ENCODE assay signal across 10 cellular contexts in genomic region chr1:29121951-29122661, GRCh38.
DNase-seq lines count a peak whose midpoint lies in the region; ATAC-seq lines count a peak whose summit lies in the region.
"Had no signal": no experiment of that assay in that cellular context is flagged by ENCODE, and none has a peak within 500 bp of the region (broad histone marks: within the 10 kb centered on the region; RNA-seq: fewer than 3 reads in every experiment).

No MANE protein-coding gene starts in this region.

- no peaks in the 10 kb centered on the region for H3K9me3 Mint-ChIP-seq in stimulated activated effector memory CD8-positive, alpha-beta T cell treated with anti-CD3 and anti-CD28 coated beads, Interleukin-12 subunit alpha, Interleukin-12 subunit beta, amount 100 ng/mL, for 72 hours

- H3K9me3 ChIP-seq in adipocyte (ENCODE audit: control insufficient read depth, low read length) = no peaks in the 10 kb centered on the region
- no peaks in the 10 kb centered on the region for H3K9me3 ChIP-seq in iPS-15b (ENCODE audit: control insufficient read depth, insufficient read depth, low read length)
- H3K9me3 ChIP-seq: A549, SJSA1 had no signal

- H3K4me1 Mint-ChIP-seq in stimulated activated effector memory CD8-positive, alpha-beta T cell treated with anti-CD3 and anti-CD28 coated beads, Interleukin-12 subunit alpha, Interleukin-12 subunit beta, amount 100 ng/mL, for 72 hours = peaks cover 10% of the 10 kb centered on the region

- no peaks in the 10 kb centered on the region for H3K27me3 ChIP-seq in adipocyte (replicated peaks; ENCODE audit: control insufficient read depth, insufficient read depth, low read length)
- H3K27me3 ChIP-seq in iPS-15b (ENCODE audit: control insufficient read depth, insufficient read depth, low read length) = peaks cover 20% of the 10 kb centered on the region
- H3K27me3 ChIP-seq: SJSA1 had no signal

- no peak for ATAC-seq in stimulated activated effector memory CD8-positive, alpha-beta T cell treated with anti-CD3 and anti-CD28 coated beads, Interleukin-12 subunit alpha, Interleukin-12 subunit beta, amount 100 ng/mL, for 72 hours
- ATAC-seq in HG03159 (IDR thresholded peaks at IDR 0.05; ENCODE audit: unreplicated experiment) (no peak), HG02571 (IDR thresholded peaks at IDR 0.05; ENCODE audit: unreplicated experiment) (no peak)

- DNase-seq in NCI-H1105 treated with DMSO at 0.1 percent for 48 hours (lab: John Stamatoyannopoulos, UW) = peak; percentile 10
- no peak for DNase-seq in NCI-H1105 (lab: John Stamatoyannopoulos, UW)
- peak; percentile 67 for DNase-seq in adipocyte (ENCODE audit: low read depth)
- DNase-seq in stimulated activated effector memory CD8-positive, alpha-beta T cell treated with anti-CD3 and anti-CD28 coated beads, Interleukin-12 subunit alpha, Interleukin-12 subunit beta, amount 100 ng/mL, for 72 hours (ENCODE audit: low spot score in 2 of 2) = peak in 1 of 2 donors; percentile 18
- no peak for DNase-seq in NOMO-1 treated with DMSO at 0.1 percent for 48 hours (lab: John Stamatoyannopoulos, UW; ENCODE audit: unreplicated experiment)

- H3K4me1 ChIP-seq in adipocyte (ENCODE audit: control insufficient read depth, insufficient read depth, low read length) = peaks cover 27% of the 10 kb centered on the region
- H3K4me1 ChIP-seq in iPS-15b (ENCODE audit: control insufficient read depth, insufficient read depth, low read length) = no peaks in the 10 kb centered on the region
- H3K4me1 ChIP-seq: A549 had no signal

- peaks cover 27% of the 10 kb centered on the region for H3K36me3 Mint-ChIP-seq in stimulated activated effector memory CD8-positive, alpha-beta T cell treated with anti-CD3 and anti-CD28 coated beads, Interleukin-12 subunit alpha, Interleukin-12 subunit beta, amount 100 ng/mL, for 72 hours

- peak overlapping the region; percentile 98 for H3K9ac ChIP-seq in adipocyte (ENCODE audit: low read length)
- no peak overlapping the region for H3K9ac ChIP-seq in iPS-15b (ENCODE audit: low read depth, low read length)

- H3K27ac Mint-ChIP-seq in stimulated activated effector memory CD8-positive, alpha-beta T cell treated with anti-CD3 and anti-CD28 coated beads, Interleukin-12 subunit alpha, Interleukin-12 subunit beta, amount 100 ng/mL, for 72 hours = no peak overlapping the region

- peak overlapping the region; percentile 87 for H3K4me3 ChIP-seq in adipocyte (ENCODE audit: low read length)
- peak overlapping the region; percentile 75 for H3K4me3 ChIP-seq in iPS-15b (ENCODE audit: low read depth, low read length)
- H3K4me3 ChIP-seq: A549, SJSA1 had no signal

- peak overlapping the region; percentile 75 for H3K4me3 Mint-ChIP-seq in stimulated activated effector memory CD8-positive, alpha-beta T cell treated with anti-CD3 and anti-CD28 coated beads, Interleukin-12 subunit alpha, Interleukin-12 subunit beta, amount 100 ng/mL, for 72 hours

- H3K36me3 ChIP-seq in adipocyte (ENCODE audit: control insufficient read depth, insufficient read depth, low read length, severe bottlenecking) (no peaks in the 10 kb centered on the region), iPS-15b (ENCODE audit: control insufficient read depth, insufficient read depth, low read length) (peaks cover 4% of the 10 kb centered on the region)

Comparison
In these comparisons a context has a peak if more than half of its experiments do, and no peak if none do; other contexts are left out.
1. DNase-seq: peak in NCI-H1105 treated with DMSO at 0.1 percent for 48 hours (single experiment) and adipocyte (single experiment); none in NCI-H1105 (single experiment) and NOMO-1 treated with DMSO at 0.1 percent for 48 hours (single experiment).